ENCODE assay signal across 21 cellular contexts in the genomic region with DNA sequence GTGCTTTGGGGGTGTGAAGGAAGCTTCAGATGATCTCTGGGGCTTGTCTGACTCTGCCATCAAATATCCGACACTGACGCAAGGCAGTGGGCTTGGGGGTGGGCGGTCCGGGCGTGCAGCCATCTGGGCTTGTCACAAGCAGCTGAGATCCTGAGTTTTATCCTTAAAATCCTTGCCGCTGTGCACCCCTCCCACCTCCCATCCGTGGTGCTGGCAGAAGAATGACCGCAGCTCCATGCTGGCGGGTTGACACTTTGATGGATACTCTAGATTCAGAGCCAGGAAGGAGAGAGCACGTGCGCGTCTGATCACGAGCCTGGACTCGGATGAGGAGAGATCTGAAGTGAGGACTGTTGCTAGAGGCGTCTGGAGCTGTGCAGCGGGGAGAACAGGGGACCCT. TPM values are rescaled to one million over a fixed set of nuclear protein-coding genes. Genes with fewer than 3 reads are reported as not detected.
DNase-seq lines count a peak whose midpoint lies in the region; ATAC-seq and TF ChIP-seq lines count a peak whose summit lies in the region.
"Had no signal": no experiment of that assay in that cellular context is flagged by ENCODE, and none has a peak within 500 bp of the region (broad histone marks: within the 10 kb centered on the region; RNA-seq: fewer than 3 reads in every experiment).

No MANE protein-coding gene starts in this region.

- peak overlapping the region; percentile 11 to 29 (median 16) for H3K27ac Mint-ChIP-seq in nephron

- ATAC-seq in Right ventricle myocardium inferior: no peak
- ATAC-seq in left ventricle myocardium superior: no peak
- ATAC-seq in HG02981 (IDR thresholded peaks at IDR 0.05; ENCODE audit: unreplicated experiment): no peak
- ATAC-seq: effector memory CD8-positive, alpha-beta T cell; right cardiac atrium had no signal

- no peaks in the 10 kb centered on the region for H3K27me3 Mint-ChIP-seq in nephron (ENCODE audit: low read depth)
- H3K27me3 Mint-ChIP-seq: effector memory CD8-positive, alpha-beta T cell had no signal

- peak overlapping the region; percentile 82 to 85 (median 83) for H3K4me3 Mint-ChIP-seq in nephron

- no peaks in the 10 kb centered on the region for H3K9me3 Mint-ChIP-seq in nephron
- H3K9me3 Mint-ChIP-seq: effector memory CD8-positive, alpha-beta T cell; immature natural killer cell had no signal

- peaks cover 7% of the 10 kb centered on the region for H3K36me3 Mint-ChIP-seq in nephron (ENCODE audit: low read depth)
- H3K36me3 Mint-ChIP-seq: immature natural killer cell had no signal

- peak overlapping the region in 11 of 59 donors; percentile 2 to 94 (median 17) for H3K4me3 ChIP-seq in dorsolateral prefrontal cortex
- H3K4me3 ChIP-seq: cardiac muscle cell, transverse colon had no signal

- DNase-seq in Right ventricle myocardium inferior (ENCODE audit: missing footprints) (peak; percentile 58), left ventricle myocardium superior (no peak), dorsolateral prefrontal cortex (peak in 3 of 10 donors; percentile 39 to 79 (median 72)), AG08395 (ENCODE audit: low spot score) (no peak), ecto neural progenitor cell (ENCODE audit: low spot score) (no peak), NCI-H146 (lab: John Stamatoyannopoulos, UW) (no peak)
- DNase-seq: activated naive CD4-positive, alpha-beta T cell; Caco-2; effector memory CD8-positive, alpha-beta T cell; H7; immature natural killer cell; MV-4-11; NCI-H2081; NCI-H774; stimulated activated CD4-positive, alpha-beta T cell treated with anti-CD3 and anti-CD28 coated beads, Interleukin-4, amount 100 ng/mL, for 24 hours; transverse colon had no signal

- H3K27ac ChIP-seq in dorsolateral prefrontal cortex: peak overlapping the region in 45 of 59 donors; percentile 6 to 99 (median 55)
- H3K27ac ChIP-seq: cardiac muscle cell, transverse colon, VCaP had no signal

- H3K4me1 Mint-ChIP-seq in nephron: peaks cover 54% of the 10 kb centered on the region

- TF ChIP-seq CTCF in dorsolateral prefrontal cortex (IDR thresholded peaks at IDR 0.05 in 54 of 56, conservative IDR thresholded peaks at IDR 0.05 in 2 of 56; ENCODE audit: low read depth in 1 of 56, partially characterized antibody in 56 of 56): no peak
- TF ChIP-seq CTCF in nephron (IDR thresholded peaks at IDR 0.05; ENCODE audit: unreplicated experiment in 3 of 3): no peak

- intact Hi-C loops in Right ventricle myocardium inferior (cut with DNase I) (loop anchor here (10.0 kb wide), 1 partner anchor 154 kb away; a partner anchor contains a TSS), left ventricle myocardium superior (cut with micrococcal nuclease) (no loop called here), dorsolateral prefrontal cortex (cut with DNase I) (loop anchor here (5.0 to 10.0 kb wide), 4 partner anchors 86 to 196 kb away; a partner anchor contains a TSS)

- no peaks in the 10 kb centered on the region for H3K27me3 ChIP-seq in dorsolateral prefrontal cortex
- H3K27me3 ChIP-seq: cardiac muscle cell, transverse colon had no signal

RNA-seq across cellular contexts. Expression of a gene that starts 3.0 kb away (rescaled TPM):
- total RNA-seq in Right ventricle myocardium inferior: 46.9 TPM
- total RNA-seq in left ventricle myocardium superior: 53.1 TPM
- total RNA-seq in dorsolateral prefrontal cortex: 100 to 1,000 TPM in 87 of 120 experiments, 10 to 100 TPM in 33; 71.0 to 188 (median 111) TPM

RNA-seq across cellular contexts. Expression of a gene that starts 3.3 kb away (rescaled TPM):
- total RNA-seq in Right ventricle myocardium inferior (2.8 TPM), left ventricle myocardium superior (2.7 TPM), dorsolateral prefrontal cortex (10 to 100 TPM in 58 of 120 experiments, 1 to 10 TPM in 62; 4.7 to 19.1 (median 9.9) TPM)
